9 cellular contexts compared by ENCODE assay signal in the genomic region with DNA sequence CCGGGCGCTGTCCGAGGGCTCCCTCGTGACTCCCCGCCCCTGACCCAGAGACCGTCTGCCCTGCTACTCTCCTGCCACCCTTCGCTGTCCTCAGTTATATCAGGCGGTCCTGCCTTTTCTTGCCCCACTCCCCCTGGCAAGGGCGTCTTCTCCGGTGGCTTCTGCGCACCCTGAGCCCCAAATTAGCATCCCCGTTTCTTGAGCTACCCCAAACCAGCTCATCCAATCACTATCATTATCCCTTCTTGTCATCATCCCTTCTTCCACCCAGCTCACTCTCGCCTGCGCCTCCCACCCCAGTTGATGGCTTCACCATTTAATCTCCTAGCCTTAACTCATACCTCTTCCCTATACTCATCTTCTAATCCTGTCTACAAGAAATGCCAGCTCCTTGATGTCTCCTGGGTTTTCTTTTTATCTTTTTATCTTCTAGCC. TPM values are rescaled to one million over a fixed set of nuclear protein-coding genes. Genes with fewer than 3 reads are reported as not detected.
DNase-seq lines count a peak whose midpoint lies in the region; ATAC-seq, FAIRE-seq and TF ChIP-seq lines count a peak whose summit lies in the region.
"Had no signal": no experiment of that assay in that cellular context is flagged by ENCODE, and none has a peak within 500 bp of the region (broad histone marks: within the 10 kb centered on the region; RNA-seq: fewer than 3 reads in every experiment).

No MANE protein-coding gene starts in this region.

- H4K20me1 ChIP-seq in OCI-LY1 (ENCODE audit: insufficient read depth, low read length) (no peaks in the 10 kb centered on the region), H1 (replicated peaks in 1 of 2; ENCODE audit: control insufficient read depth in 1 of 2, insufficient read depth in 2 of 2, low read length in 2 of 2) (peaks cover 0 to 9% of the 10 kb centered on the region in 2 experiments)

- H2BK12ac ChIP-seq in H1 (ENCODE audit: low read depth, low read length), result no peak overlapping the region

- no peak overlapping the region for H3K18ac ChIP-seq in H1 (ENCODE audit: extremely low read depth, low read length)

- H3K9me2 ChIP-seq in OCI-LY1 (ENCODE audit: low read depth, low read length), result no peaks in the 10 kb centered on the region

- H3K27ac ChIP-seq in OCI-LY1 (ENCODE audit: low read depth, low read length, poor library complexity, severe bottlenecking) (peak overlapping the region; percentile 76), H1 (ENCODE audit: low read depth, low read length) (no peak overlapping the region)

- H3K4me3 ChIP-seq in OCI-LY1 (ENCODE audit: low read depth, low read length, poor library complexity, severe bottlenecking) (peak overlapping the region; percentile 77), H1 (ENCODE audit: extremely low read depth in 1 of 4, insufficient read depth in 2 of 4, low read depth in 3 of 4, low read length in 4 of 4) (peak overlapping the region; percentile 77 to 92 (median 84))

- POLR2A ChIA-PET in H1 (lab: Charles Lee; ENCODE audit: partially characterized antibody), result interaction anchor here (1.0 to 1.5 kb wide), 5 partner anchors 8 to 47 kb away, joined by 3 to 6 read pairs (median 3); no protein-coding TSS in a partner anchor
- POLR2A ChIA-PET in naive thymus-derived CD8-positive, alpha-beta T cell (lab: Charles Lee), result interaction anchor here (0.9 to 1.6 kb wide), 7 partner anchors 11 to 299 kb away, joined by 3 to 6 read pairs (median 3); partner anchors contain the start of gene RPSA

- H3K4ac ChIP-seq in H1 (replicated peaks; ENCODE audit: insufficient read length, low read depth, low read length), result no peak overlapping the region

- H3K9ac ChIP-seq in OCI-LY1 (ENCODE audit: low read length) (peak overlapping the region; percentile 75), H1 (replicated peaks in 1 of 4; ENCODE audit: extremely low read depth in 1 of 4, low read depth in 3 of 4, low read length in 3 of 4) (peak overlapping the region; percentile 14 to 66 (median 60); a peak in 3 of 7 replicates)

- H3K9me3 ChIP-seq in OCI-LY1 (ENCODE audit: low read length) (no peaks in the 10 kb centered on the region), H1 (ENCODE audit: insufficient read depth in 2 of 2, low read depth in 1 of 2, low read length in 1 of 2) (no peaks in the 10 kb centered on the region)

- H2BK120ac ChIP-seq in H1 (replicated peaks; ENCODE audit: low read depth, low read length), result no peak overlapping the region

- peak; percentile 26 to 40 for ATAC-seq in naive thymus-derived CD8-positive, alpha-beta T cell

- CTCF ChIA-PET in H1 (lab: Charles Lee; ENCODE audit: partially characterized antibody), result interaction anchor here (0.7 to 10.4 kb wide), 10 partner anchors 13 to 185 kb away, joined by 3 to 95 read pairs (median 4); no protein-coding TSS in a partner anchor

- H2AFZ ChIP-seq in OCI-LY1 (ENCODE audit: low read length) (peak overlapping the region; percentile 35; the same call in 1 of the 2 replicates), H1 (ENCODE audit: low read length) (peak overlapping the region; percentile 82; the same call in 1 of the 2 replicates)

- H3K79me2 ChIP-seq in OCI-LY1 (ENCODE audit: insufficient read depth, low read length) (no peaks in the 10 kb centered on the region), H1 (ENCODE audit: control insufficient read depth in 1 of 2, insufficient read depth in 2 of 2, low read length in 2 of 2) (no peaks in the 10 kb centered on the region)

- peaks cover 8% of the 10 kb centered on the region for H3K36me3 Mint-ChIP-seq in activated CD4-positive, alpha-beta T cell treated with anti-CD3 and anti-CD28 coated beads, Interleukin-2, amount 10 ng/mL, durations not matched to agents 24 days and 14 days (ENCODE audit: low read depth)
- H3K36me3 Mint-ChIP-seq in naive thymus-derived CD8-positive, alpha-beta T cell, result no peaks in the 10 kb centered on the region

- H3K4me1 ChIP-seq in OCI-LY1 (ENCODE audit: insufficient read depth, low read length, severe bottlenecking), result peaks cover 33% of the 10 kb centered on the region
- H3K4me1 ChIP-seq in H1 (replicated peaks in 1 of 4; ENCODE audit: control insufficient read depth in 3 of 4, insufficient read depth in 4 of 4, low read length in 3 of 4), result no peaks in the 10 kb centered on the region; a peak in 2 of 7 replicates

- FAIRE-seq in H1 (lab: Jason Lieb, UNC), result no peak
- FAIRE-seq: G401.6 had no signal

- H3K23ac ChIP-seq in H1 (ENCODE audit: insufficient read length), result no peak overlapping the region

- TF ChIP-seq RAD21 in H1 (IDR thresholded peaks at IDR 0.05 in 1 of 2, conservative IDR thresholded peaks at IDR 0.05 in 1 of 2; ENCODE audit: low read depth in 2 of 2, low read length in 2 of 2), result peak in 1 of 2 experiments; percentile 2; a peak in 1 of 4 replicates

- H3K23me2 ChIP-seq in H1 (ENCODE audit: low read depth, low read length), result peaks cover 12% of the 10 kb centered on the region; the same call in 1 of the 2 replicates

- no peaks in the 10 kb centered on the region for H3K27me3 Mint-ChIP-seq in activated CD4-positive, alpha-beta T cell treated with anti-CD3 and anti-CD28 coated beads, Interleukin-2, amount 10 ng/mL, durations not matched to agents 24 days and 14 days
- H3K27me3 Mint-ChIP-seq in naive thymus-derived CD8-positive, alpha-beta T cell, result no peaks in the 10 kb centered on the region

- H3K14ac ChIP-seq in H1 (ENCODE audit: insufficient read length), result no peak overlapping the region

- WGBS in H1 (ENCODE audit: extremely low coverage in 1 of 2, insufficient coverage in 1 of 2, insufficient read length in 1 of 2, insufficient replicate concordance in 2 of 2, low coverage in 1 of 2, low lambda C conversion rate in 2 of 2, missing lambda C conversion rate in 1 of 2), 2 experiments, result 3% methylated on average over 11 of the region's 14 CpGs; no CpG with 5 or more reads in 1 of the 2 experiments

- peak overlapping the region; percentile 89 for H3K27ac Mint-ChIP-seq in activated CD4-positive, alpha-beta T cell treated with anti-CD3 and anti-CD28 coated beads, Interleukin-2, amount 10 ng/mL, durations not matched to agents 24 days and 14 days
- peak overlapping the region; percentile 71 to 95 (median 90) for H3K27ac Mint-ChIP-seq in naive thymus-derived CD8-positive, alpha-beta T cell

- H3K36me3 ChIP-seq in OCI-LY1 (ENCODE audit: insufficient read depth, low read length), result no peaks in the 10 kb centered on the region
- H3K36me3 ChIP-seq in H1 (ENCODE audit: control insufficient read depth in 2 of 4, insufficient read depth in 4 of 4, low read length in 3 of 4), result no peaks in the 10 kb centered on the region

- H2BK5ac ChIP-seq in H1 (ENCODE audit: low read depth, low read length), result no peak overlapping the region

- H2BK15ac ChIP-seq in H1 (ENCODE audit: low read length), result no peak overlapping the region

- H3K79me1 ChIP-seq in H1 (ENCODE audit: low read depth, low read length), result 0 out of 2 replicates have a peak, but pooled peaks cover 6% of the 10 kb centered on the region

- TF ChIP-seq CTCF in OCI-LY1 (IDR thresholded peaks at IDR 0.05; ENCODE audit: low read length) (no peak), H1 (IDR thresholded peaks at IDR 0.05; ENCODE audit: control extremely low read depth in 1 of 3, insufficient read depth in 1 of 3, low read depth in 1 of 3, low read length in 3 of 3) (no peak)

- no peak for TF ChIP-seq POLR2A in H1 (IDR thresholded peaks at IDR 0.05; ENCODE audit: control extremely low read depth in 1 of 2, low read depth in 2 of 2, low read length in 2 of 2)

- H2BK20ac ChIP-seq in H1 (ENCODE audit: low read length), result no peak overlapping the region

- peaks cover 48% of the 10 kb centered on the region for H3K4me1 Mint-ChIP-seq in activated CD4-positive, alpha-beta T cell treated with anti-CD3 and anti-CD28 coated beads, Interleukin-2, amount 10 ng/mL, durations not matched to agents 24 days and 14 days
- peaks cover 44 to 54% (median 53%) of the 10 kb centered on the region in 4 donors for H3K4me1 Mint-ChIP-seq in naive thymus-derived CD8-positive, alpha-beta T cell

- intact Hi-C loops in activated CD4-positive, alpha-beta T cell treated with anti-CD3 and anti-CD28 coated beads, Interleukin-2, amount 10 ng/mL, durations not matched to agents 24 days and 14 days (cut with micrococcal nuclease), result loop anchor here (1.0 to 5.0 kb wide), 4 partner anchors 39 to 274 kb away; partner anchors contain the start of genes SCN11A and SLC25A38

- no peaks in the 10 kb centered on the region for H3F3A ChIP-seq in OCI-LY1 (ENCODE audit: insufficient read depth, low read length)

- no peak for DNase-seq in activated CD4-positive, alpha-beta T cell treated with anti-CD3 and anti-CD28 coated beads, Interleukin-2, amount 10 ng/mL, durations not matched to agents 24 days and 14 days
- DNase-seq in activated CD4-positive, alpha-beta T cell treated with anti-CD3 and anti-CD28 coated beads for 48 hours, result no peak
- no peak for DNase-seq in H1 (ENCODE audit: low read depth in 1 of 2, low spot score in 2 of 2)
- DNase-seq in naive thymus-derived CD8-positive, alpha-beta T cell, result peak in 1 of 10 donors; percentile 29
- DNase-seq in GOT3 (lab: John Stamatoyannopoulos, UW), result no peak
- no peak for DNase-seq in globus pallidus (ENCODE audit: low spot score)
- DNase-seq in kidney glomerular epithelial cell (lab: John Stamatoyannopoulos, UW), result no peak

- no peaks in the 10 kb centered on the region for H3K27me3 ChIP-seq in OCI-LY1 (ENCODE audit: insufficient read depth, low read length)
- peaks cover 0 to 8% (median 3%) of the 10 kb centered on the region in 4 experiments; a peak in 2 of 7 replicates for H3K27me3 ChIP-seq in H1 (replicated peaks in 1 of 4; ENCODE audit: control insufficient read depth in 3 of 4, extremely low read depth in 1 of 4, insufficient read depth in 3 of 4, low read length in 3 of 4)

- H3K56ac ChIP-seq in H1 (replicated peaks; ENCODE audit: insufficient read length, low read depth, low read length), result no peak overlapping the region

- peak overlapping the region; percentile 90 for H3K4me3 Mint-ChIP-seq in activated CD4-positive, alpha-beta T cell treated with anti-CD3 and anti-CD28 coated beads, Interleukin-2, amount 10 ng/mL, durations not matched to agents 24 days and 14 days
- H3K4me3 Mint-ChIP-seq in naive thymus-derived CD8-positive, alpha-beta T cell, result peak overlapping the region; percentile 87 to 97 (median 92)

- H4K91ac ChIP-seq in H1 (replicated peaks; ENCODE audit: insufficient read length, low read length), result no peak overlapping the region

- no peak overlapping the region; the same call in 1 of the 2 replicates for H4K8ac ChIP-seq in H1 (ENCODE audit: extremely low read depth, insufficient read depth, low read length)

- no peak for TF ChIP-seq EP300 in H1 (IDR thresholded peaks at IDR 0.05; ENCODE audit: borderline replicate concordance in 1 of 2, low read depth in 2 of 2, low read length in 2 of 2)

- H3K9me3 Mint-ChIP-seq in activated CD4-positive, alpha-beta T cell treated with anti-CD3 and anti-CD28 coated beads, Interleukin-2, amount 10 ng/mL, durations not matched to agents 24 days and 14 days, result no peaks in the 10 kb centered on the region
- no peaks in the 10 kb centered on the region for H3K9me3 Mint-ChIP-seq in naive thymus-derived CD8-positive, alpha-beta T cell

- no peak overlapping the region for H2AK5ac ChIP-seq in H1 (ENCODE audit: low read depth, low read length)

- H4K5ac ChIP-seq in H1 (ENCODE audit: insufficient read length, low read depth, low read length), result peak overlapping the region; percentile 20

- peak overlapping the region; percentile 83 for H3K4me2 ChIP-seq in OCI-LY1 (ENCODE audit: low read length)
- peak overlapping the region; percentile 92 to 93 for H3K4me2 ChIP-seq in H1 (ENCODE audit: insufficient read depth in 1 of 2, low read depth in 2 of 2, low read length in 2 of 2)

RNA-seq across cellular contexts. Expression of gene TTC21A, which starts 0.4 kb away (rescaled TPM):
- 0.54 and 0.89 TPM in 2 replicates for total RNA-seq in activated CD4-positive, alpha-beta T cell treated with anti-CD3 and anti-CD28 coated beads, Interleukin-2, amount 10 ng/mL, durations not matched to agents 24 days and 14 days
- total RNA-seq in H1 (2021; fragmentation: NEBNext Ultra II Directional; extraction: Animal tissue kit (Norgen Biotek cat#: 25700)), result 1.7 and 2.8 TPM in 2 replicates
- 2.3 and 2.7 TPM in 2 replicates for polyA plus RNA-seq in H1 (2011; rRNA removed)
- 2.5 TPM for polyA plus RNA-seq in H1 (2011; cell fraction: cytosol; rRNA removed)
- polyA plus RNA-seq in H1 (2011; cell fraction: nucleus; rRNA removed), result 16.0 TPM
- polyA plus RNA-seq in H1 (2012, experiment 1 of 2), result 2.6 to 3.5 TPM (median 2.9 TPM) in 4 replicates
- polyA plus RNA-seq in H1 (2012, experiment 2 of 2), result 0.34 TPM
- 1.4 TPM for polyA plus RNA-seq in H1 (2013, experiment 1 of 2)
- 1.4 TPM for polyA plus RNA-seq in H1 (2013, experiment 2 of 2)
- 2.1 and 2.9 TPM in 2 replicates for polyA minus RNA-seq in H1 (2011; rRNA and poly(A)+ RNA removed)
- polyA minus RNA-seq in H1 (2011; cell fraction: cytosol; rRNA and poly(A)+ RNA removed), result 2.6 TPM
- 8.1 TPM for polyA minus RNA-seq in H1 (2011; cell fraction: nucleus; rRNA and poly(A)+ RNA removed)
- 1 to 10 TPM; 7.5 to 8.7 TPM for total RNA-seq in naive thymus-derived CD8-positive, alpha-beta T cell
- under 1 TPM; 0.50 to 0.94 (median 0.57) TPM for polyA plus RNA-seq in naive thymus-derived CD8-positive, alpha-beta T cell

RNA-seq across cellular contexts. Expression of gene GORASP1, which starts 0.5 kb away (rescaled TPM):
- total RNA-seq in activated CD4-positive, alpha-beta T cell treated with anti-CD3 and anti-CD28 coated beads, Interleukin-2, amount 10 ng/mL, durations not matched to agents 24 days and 14 days, result 31.5 and 32.1 TPM in 2 replicates
- 33.4 and 39.3 TPM in 2 replicates for total RNA-seq in H1 (2021; fragmentation: NEBNext Ultra II Directional; extraction: Animal tissue kit (Norgen Biotek cat#: 25700))
- 33.5 and 45.0 TPM in 2 replicates for polyA plus RNA-seq in H1 (2011; rRNA removed)
- 43.9 TPM for polyA plus RNA-seq in H1 (2011; cell fraction: cytosol; rRNA removed)
- polyA plus RNA-seq in H1 (2011; cell fraction: nucleus; rRNA removed), result 133 TPM
- polyA plus RNA-seq in H1 (2012, experiment 1 of 2), result 28.9 to 39.2 TPM (median 35.8 TPM) in 4 replicates
- polyA plus RNA-seq in H1 (2012, experiment 2 of 2), result 23.5 TPM
- polyA plus RNA-seq in H1 (2013, experiment 1 of 2), result 17.0 TPM
- polyA plus RNA-seq in H1 (2013, experiment 2 of 2), result 15.3 TPM
- 38.5 and 44.1 TPM in 2 replicates for polyA minus RNA-seq in H1 (2011; rRNA and poly(A)+ RNA removed)
- 25.0 TPM for polyA minus RNA-seq in H1 (2011; cell fraction: cytosol; rRNA and poly(A)+ RNA removed)
- 41.5 TPM for polyA minus RNA-seq in H1 (2011; cell fraction: nucleus; rRNA and poly(A)+ RNA removed)
- total RNA-seq in naive thymus-derived CD8-positive, alpha-beta T cell, result 10 to 100 TPM; 31.9 to 41.2 TPM
- 10 to 100 TPM; 10.2 to 13.8 (median 10.7) TPM for polyA plus RNA-seq in naive thymus-derived CD8-positive, alpha-beta T cell

RNA-seq across cellular contexts. Expression of gene CSRNP1, which starts 45.5 kb away (rescaled TPM):
- total RNA-seq in activated CD4-positive, alpha-beta T cell treated with anti-CD3 and anti-CD28 coated beads, Interleukin-2, amount 10 ng/mL, durations not matched to agents 24 days and 14 days, result 40.5 and 43.1 TPM in 2 replicates
- 7.1 and 8.3 TPM in 2 replicates for total RNA-seq in H1 (2021; fragmentation: NEBNext Ultra II Directional; extraction: Animal tissue kit (Norgen Biotek cat#: 25700))
- polyA plus RNA-seq in H1 (2011; rRNA removed), result 6.7 and 10.9 TPM in 2 replicates
- polyA plus RNA-seq in H1 (2011; cell fraction: cytosol; rRNA removed), result 9.2 TPM
- polyA plus RNA-seq in H1 (2011; cell fraction: nucleus; rRNA removed), result 16.9 TPM
- polyA plus RNA-seq in H1 (2012, experiment 1 of 2), result 6.3 to 8.1 TPM (median 7.5 TPM) in 4 replicates
- 10.1 TPM for polyA plus RNA-seq in H1 (2012, experiment 2 of 2)
- polyA plus RNA-seq in H1 (2013, experiment 1 of 2), result 4.0 TPM
- 3.9 TPM for polyA plus RNA-seq in H1 (2013, experiment 2 of 2)
- 9.9 and 16.1 TPM in 2 replicates for polyA minus RNA-seq in H1 (2011; rRNA and poly(A)+ RNA removed)
- 7.6 TPM for polyA minus RNA-seq in H1 (2011; cell fraction: cytosol; rRNA and poly(A)+ RNA removed)
- polyA minus RNA-seq in H1 (2011; cell fraction: nucleus; rRNA and poly(A)+ RNA removed), result 11.4 TPM
- total RNA-seq in naive thymus-derived CD8-positive, alpha-beta T cell, result 10 to 100 TPM; 15.0 to 17.4 TPM
- polyA plus RNA-seq in naive thymus-derived CD8-positive, alpha-beta T cell, result 10 to 100 TPM in 2 of 3 donors, 1 to 10 TPM in 1; 8.0 to 17.1 (median 10.9) TPM

RNA-seq across cellular contexts. Expression of gene WDR48, which starts 56.1 kb away (rescaled TPM):
- total RNA-seq in activated CD4-positive, alpha-beta T cell treated with anti-CD3 and anti-CD28 coated beads, Interleukin-2, amount 10 ng/mL, durations not matched to agents 24 days and 14 days, result 35.4 and 40.5 TPM in 2 replicates
- 47.8 and 54.1 TPM in 2 replicates for total RNA-seq in H1 (2021; fragmentation: NEBNext Ultra II Directional; extraction: Animal tissue kit (Norgen Biotek cat#: 25700))
- 12.3 and 21.2 TPM in 2 replicates for polyA plus RNA-seq in H1 (2011; rRNA removed)
- polyA plus RNA-seq in H1 (2011; cell fraction: cytosol; rRNA removed), result 28.2 TPM
- polyA plus RNA-seq in H1 (2011; cell fraction: nucleus; rRNA removed), result 16.6 TPM
- 24.9 to 39.7 TPM (median 29.6 TPM) in 4 replicates for polyA plus RNA-seq in H1 (2012, experiment 1 of 2)
- 2.8 TPM for polyA plus RNA-seq in H1 (2012, experiment 2 of 2)
- polyA plus RNA-seq in H1 (2013, experiment 1 of 2), result 23.5 TPM
- 26.0 TPM for polyA plus RNA-seq in H1 (2013, experiment 2 of 2)
- 38.7 and 68.2 TPM in 2 replicates for polyA minus RNA-seq in H1 (2011; rRNA and poly(A)+ RNA removed)
- 23.0 TPM for polyA minus RNA-seq in H1 (2011; cell fraction: cytosol; rRNA and poly(A)+ RNA removed)
- 43.0 TPM for polyA minus RNA-seq in H1 (2011; cell fraction: nucleus; rRNA and poly(A)+ RNA removed)
- total RNA-seq in naive thymus-derived CD8-positive, alpha-beta T cell, result 10 to 100 TPM; 66.5 to 70.8 TPM
- polyA plus RNA-seq in naive thymus-derived CD8-positive, alpha-beta T cell, result 10 to 100 TPM; 32.7 to 37.3 (median 33.3) TPM

RNA-seq across cellular contexts. Expression of gene SCN11A, which starts 56.1 kb away (rescaled TPM):
- not detected in 2 replicates for total RNA-seq in activated CD4-positive, alpha-beta T cell treated with anti-CD3 and anti-CD28 coated beads, Interleukin-2, amount 10 ng/mL, durations not matched to agents 24 days and 14 days
- 0.10 and 0.11 TPM in 2 replicates for total RNA-seq in H1 (2021; fragmentation: NEBNext Ultra II Directional; extraction: Animal tissue kit (Norgen Biotek cat#: 25700))
- polyA plus RNA-seq in H1 (2011; rRNA removed), result 0.16 and 0.21 TPM in 2 replicates
- polyA plus RNA-seq in H1 (2011; cell fraction: cytosol; rRNA removed), result 0.21 TPM
- polyA plus RNA-seq in H1 (2011; cell fraction: nucleus; rRNA removed), result 0.54 TPM
- 0.20 to 0.23 TPM (median 0.21 TPM) in 4 replicates for polyA plus RNA-seq in H1 (2012, experiment 1 of 2)
- not detected for polyA plus RNA-seq in H1 (2012, experiment 2 of 2)
- polyA plus RNA-seq in H1 (2013, experiment 1 of 2), result 0.08 TPM
- polyA plus RNA-seq in H1 (2013, experiment 2 of 2), result 0.06 TPM
- 0.29 and 0.54 TPM in 2 replicates for polyA minus RNA-seq in H1 (2011; rRNA and poly(A)+ RNA removed)
- not detected for polyA minus RNA-seq in H1 (2011; cell fraction: cytosol; rRNA and poly(A)+ RNA removed)
- 1.00 TPM for polyA minus RNA-seq in H1 (2011; cell fraction: nucleus; rRNA and poly(A)+ RNA removed)
- total RNA-seq in naive thymus-derived CD8-positive, alpha-beta T cell, result under 1 TPM; 0.39 to 0.47 TPM
- polyA plus RNA-seq in naive thymus-derived CD8-positive, alpha-beta T cell, result not detected
